ENCODE assay signal across 2 cellular contexts in genomic region chr1:36752891-36753361, GRCh38.
TF ChIP-seq lines count a peak whose summit lies in the region.

No MANE protein-coding gene starts in this region.

TF ChIP-seq in GM23338, 12 proteins besides CTCF, POLR2A, EP300 and RAD21:
- TF ChIP-seq EZH2phosphoT487 (IDR thresholded peaks at IDR 0.05; ENCODE audit: unreplicated experiment) (no peak), ETS1 (IDR thresholded peaks at IDR 0.05) (no peak), ZNF462 (CRISPR knock-in tag; IDR thresholded peaks at IDR 0.05) (no peak), ZNF331 (CRISPR knock-in tag; IDR thresholded peaks at IDR 0.05; ENCODE audit: low read depth) (no peak), JUNB (IDR thresholded peaks at IDR 0.05; ENCODE audit: unreplicated experiment) (no peak), ZNF114 (CRISPR knock-in tag; IDR thresholded peaks at IDR 0.05) (no peak), NANOG (IDR thresholded peaks at IDR 0.05; ENCODE audit: borderline replicate concordance) (no peak), CREB1 (CRISPR knock-in tag; IDR thresholded peaks at IDR 0.05; ENCODE audit: low read depth) (no peak), POLR2AphosphoS5 (IDR thresholded peaks at IDR 0.05; ENCODE audit: low read depth) (no peak), REST (IDR thresholded peaks at IDR 0.05; ENCODE audit: unreplicated experiment) (no peak), STAT1 (IDR thresholded peaks at IDR 0.05; ENCODE audit: unreplicated experiment) (no peak), EZH2 (IDR thresholded peaks at IDR 0.05; ENCODE audit: low read depth, unreplicated experiment) (no peak)
TF ChIP-seq in GM23338: peak in this region for 0.

TF ChIP-seq in endothelial cell of umbilical vein, 7 proteins besides CTCF, POLR2A, EP300 and RAD21:
- TF ChIP-seq GATA2 (IDR thresholded peaks at IDR 0.05; ENCODE audit: insufficient read depth, insufficient read length, low read depth, low read length) (peak; percentile 6), JUN (IDR thresholded peaks at IDR 0.05; ENCODE audit: borderline replicate concordance, insufficient read depth, insufficient read length, low read depth) (no peak), FOS (IDR thresholded peaks at IDR 0.05; ENCODE audit: borderline replicate concordance, insufficient read depth, low read length) (peak; percentile 66)
